Comparison of ENCODE assay signal across 8 cellular contexts in genomic region chr3:197906023-197906849, GRCh38.
DNase-seq lines count a peak whose midpoint lies in the region; TF ChIP-seq lines count a peak whose summit lies in the region.

No MANE protein-coding gene starts in this region.

- H3K27me3 ChIP-seq in HL-60 (ENCODE audit: insufficient read depth, poor library complexity, severe bottlenecking) (no peaks in the 10 kb centered on the region), endocrine pancreas (ENCODE audit: control insufficient read depth, insufficient read depth, low read length) (no peaks in the 10 kb centered on the region)

- H3K9ac ChIP-seq in endocrine pancreas (ENCODE audit: control insufficient read depth, insufficient read depth, low read length), result no peak overlapping the region

- H3K36me3 ChIP-seq in endocrine pancreas (ENCODE audit: control insufficient read depth, insufficient read depth, low read length), result no peaks in the 10 kb centered on the region

- H3K4me1 ChIP-seq in endocrine pancreas (ENCODE audit: control insufficient read depth, insufficient read depth, low read length), result peaks cover 5% of the 10 kb centered on the region

- DNase-seq in D341Med (ENCODE audit: low spot score), result peak; percentile 87
- DNase-seq in GM20000 (ENCODE audit: low spot score), result peak; percentile 83
- peak; percentile 74 to 78 for DNase-seq in HL-60 (ENCODE audit: low read depth in 1 of 2, low spot score in 1 of 2)
- peak; percentile 68 to 80 for DNase-seq in NOMO-1 (lab: John Stamatoyannopoulos, UW; ENCODE audit: unreplicated experiment in 2 of 2)
- peak; percentile 67 to 81 (median 79) for DNase-seq in activated CD8-positive, alpha-beta memory T cell treated with anti-CD3 and anti-CD28 coated beads for 48 hours (ENCODE audit: low read depth in 2 of 3, low spot score in 2 of 3)
- peak; percentile 87 for DNase-seq in midbrain (lab: John Stamatoyannopoulos, UW)
- DNase-seq in stimulated activated CD8-positive, alpha-beta memory T cell treated with anti-CD3 and anti-CD28 coated beads, Interleukin-4, amount 100 ng/mL, for 24 hours (ENCODE audit: low read depth), result peak; percentile 70

- TF ChIP-seq CTCF in GM20000 (IDR thresholded peaks at IDR 0.05; ENCODE audit: extremely low read depth, missing control alignments) (peak; percentile 78), HL-60 (IDR thresholded peaks at IDR 0.05; ENCODE audit: insufficient read depth, low read length) (peak; percentile 85)

- no peaks in the 10 kb centered on the region for H3K9me3 ChIP-seq in endocrine pancreas (ENCODE audit: control insufficient read depth, low read length)

- H3K4me3 ChIP-seq in HL-60 (replicated peaks; ENCODE audit: insufficient read depth, low read length) (no peak overlapping the region), endocrine pancreas (ENCODE audit: control insufficient read depth, insufficient read depth, low read length) (peak overlapping the region; percentile 40)

- no peak overlapping the region for H3K27ac ChIP-seq in HL-60 (replicated peaks)
